21 cellular contexts compared by ENCODE assay signal in genomic region chr3:17584066-17584465, GRCh38.
A peak's percentile ranks its signal among the peaks of the same experiment; 100 is the strongest.
DNase-seq lines count a peak whose midpoint lies in the region; ATAC-seq, FAIRE-seq and TF ChIP-seq lines count a peak whose summit lies in the region.
"Had no signal": no experiment of that assay in that cellular context is flagged by ENCODE, and none has a peak within 500 bp of the region (broad histone marks: within the 10 kb centered on the region; RNA-seq: fewer than 3 reads in every experiment).

No MANE protein-coding gene starts in this region.

- peaks cover 3% of the 10 kb centered on the region for H3K9me3 Mint-ChIP-seq in neural crest cell
- H3K9me3 Mint-ChIP-seq: CD4-positive, alpha-beta T cell; CD8-positive, alpha-beta T cell had no signal

- H3K27me3 ChIP-seq in liver (ENCODE audit: control insufficient read depth in 4 of 4, insufficient read depth in 4 of 4, low read length in 3 of 4) (no peaks in the 10 kb centered on the region), HepG2 (ENCODE audit: control insufficient read depth in 1 of 2, insufficient read depth in 2 of 2, low read length in 2 of 2) (no peaks in the 10 kb centered on the region)
- H3K27me3 ChIP-seq: BLaER1 treated with 17β-estradiol and CSF1 and Interleukin-3, amounts not matched to agents 10 nM and 100 nM had no signal

- H3K4me1 ChIP-seq in liver (ENCODE audit: control insufficient read depth in 4 of 4, insufficient read depth in 4 of 4, low read length in 3 of 4) (no peaks in the 10 kb centered on the region), HepG2 (ENCODE audit: insufficient read depth, low read length) (peaks cover 2% of the 10 kb centered on the region)
- H3K4me1 ChIP-seq: Caco-2 had no signal

- POLR2A ChIA-PET in HepG2 (lab: Yijun Ruan, JAX): no interaction called here

- TF ChIP-seq RAD21 in liver (IDR thresholded peaks at IDR 0.05) (no peak), HepG2 (CRISPR knock-in tag; IDR thresholded peaks at IDR 0.05) (no peak)

- H3K27ac Mint-ChIP-seq in neural crest cell (ENCODE audit: unreplicated experiment): peak overlapping the region; percentile 29
- H3K27ac Mint-ChIP-seq: B cell; CD4-positive, alpha-beta T cell; CD8-positive, alpha-beta T cell had no signal

- H3K79me2 ChIP-seq in HepG2 (ENCODE audit: insufficient read depth, low read length): no peaks in the 10 kb centered on the region

- FAIRE-seq in HepG2 (lab: Jason Lieb, UNC): no peak
- FAIRE-seq: A549, D721Med, G401.6, GM12891 had no signal

- H3K4me3 Mint-ChIP-seq in neural crest cell: no peak overlapping the region
- H3K4me3 Mint-ChIP-seq: B cell; CD4-positive, alpha-beta T cell; CD8-positive, alpha-beta T cell had no signal

- intact Hi-C loops in HepG2 (cut with micrococcal nuclease; ENCODE audit: unreplicated experiment): no loop called here

- TF ChIP-seq POLR2A in HepG2 (IDR thresholded peaks at IDR 0.05; ENCODE audit: insufficient read depth in 1 of 2, low read depth in 2 of 2, low read length in 2 of 2): no peak

- H3K4me2 ChIP-seq in HepG2 (ENCODE audit: low read depth, low read length): no peak overlapping the region
- H3K4me2 ChIP-seq: A549; BLaER1 treated with 17β-estradiol and CSF1 and Interleukin-3, amounts not matched to agents 10 nM and 100 nM had no signal

- TF ChIP-seq CTCF in liver (IDR thresholded peaks at IDR 0.05; ENCODE audit: low read depth, low read length, missing input control) (no peak), HepG2 (CRISPR knock-in tag; IDR thresholded peaks at IDR 0.05) (no peak), neural crest cell (conservative IDR thresholded peaks at IDR 0.05) (no peak)

- H4K20me1 ChIP-seq in HepG2 (ENCODE audit: insufficient read depth, low read length): no peaks in the 10 kb centered on the region

- H2AFZ ChIP-seq in HepG2 (ENCODE audit: low read length): no peak overlapping the region

- H3K9ac ChIP-seq in liver (ENCODE audit: low read depth in 1 of 2, low read length in 2 of 2) (no peak overlapping the region), HepG2 (ENCODE audit: insufficient read depth, low read depth, low read length) (no peak overlapping the region)
- H3K9ac ChIP-seq: BLaER1 treated with 17β-estradiol and CSF1 and Interleukin-3, amounts not matched to agents 10 nM and 100 nM had no signal

- peaks cover 14% of the 10 kb centered on the region for H3K4me1 Mint-ChIP-seq in neural crest cell

- in situ Hi-C loops in HepG2 (cut with HindIII; ENCODE audit: extremely low pct_ligation_motif_present, low pct_unique_long_range_greater_than_20kb): no loop called here

- H3K36me3 Mint-ChIP-seq in neural crest cell (ENCODE audit: low read depth): peaks cover 3% of the 10 kb centered on the region

- H3K36me3 ChIP-seq in liver (ENCODE audit: control insufficient read depth in 4 of 4, insufficient read depth in 3 of 4, low read depth in 1 of 4, low read length in 3 of 4) (no peaks in the 10 kb centered on the region), HepG2 (replicated peaks in 1 of 2; ENCODE audit: control insufficient read depth in 1 of 2, insufficient read depth in 2 of 2, low read length in 2 of 2) (no peaks in the 10 kb centered on the region)

- H3K27me3 Mint-ChIP-seq in neural crest cell (ENCODE audit: low read depth): no peaks in the 10 kb centered on the region
- H3K27me3 Mint-ChIP-seq: B cell; CD4-positive, alpha-beta T cell had no signal

- H3K4me3 ChIP-seq in liver (ENCODE audit: low read depth in 1 of 3, low read length in 3 of 3) (no peak overlapping the region), HepG2 (replicated peaks in 1 of 3; ENCODE audit: insufficient read depth in 1 of 3, low read depth in 2 of 3, low read length in 3 of 3) (no peak overlapping the region)
- H3K4me3 ChIP-seq: A549; BLaER1 treated with 17β-estradiol and CSF1 and Interleukin-3, amounts not matched to agents 10 nM and 100 nM had no signal

- WGBS in liver: 75% methylated on average over 8 of the region's 8 CpGs
- 93% methylated on average over 8 of the region's 8 CpGs for WGBS in HepG2 (ENCODE audit: low lambda C conversion rate)

- no peak for DNase-seq in HepG2 (ENCODE audit: low spot score)
- no peak for DNase-seq in neural crest cell (ENCODE audit: low read depth, low spot score)
- DNase-seq in putamen (ENCODE audit: low spot score): peak; percentile 7
- DNase-seq in occipital lobe (lab: John Stamatoyannopoulos, UW): no peak
- DNase-seq: AML-193; Calu3; CD4-positive, alpha-beta T cell; CD8-positive, alpha-beta T cell; DMS79 treated with DMSO at 0.1 percent for 48 hours; GF-D8 had no signal

- BruUV-seq in HepG2 (replicated peaks; lab: Mats Ljungman, UMichigan): no TSS peak

- CTCF ChIA-PET in HepG2 (lab: Yijun Ruan, JAX; ENCODE audit: low intra/inter-chr PET ratio, low total read pairs): no interaction called here

- ATAC-seq in HepG2 (no peak), GM18909 (IDR thresholded peaks at IDR 0.05; ENCODE audit: poor library complexity, unreplicated experiment) (no peak)
- ATAC-seq: A549; CD8-positive, alpha-beta T cell had no signal

- H3K9me3 ChIP-seq in liver (ENCODE audit: control insufficient read depth in 4 of 4, low read length in 3 of 4): no peaks in the 10 kb centered on the region
- no peaks in the 10 kb centered on the region for H3K9me3 ChIP-seq in HepG2 (ENCODE audit: low read length)
- H3K9me3 ChIP-seq: Caco-2 had no signal

- TF ChIP-seq EP300 in HepG2 (IDR thresholded peaks at IDR 0.05; ENCODE audit: low read depth in 2 of 2, low read length in 2 of 2) (no peak), HepG2 (CRISPR knock-in tag; IDR thresholded peaks at IDR 0.05; ENCODE audit: borderline replicate concordance) (no peak)

- H3K27ac ChIP-seq in liver (ENCODE audit: low read depth in 1 of 2, low read length in 2 of 2): no peak overlapping the region
- H3K27ac ChIP-seq in HepG2 (ENCODE audit: extremely low read length, insufficient read depth, low read length): no peak overlapping the region
- H3K27ac ChIP-seq: 22Rv1; A549; BLaER1 treated with 17β-estradiol and CSF1 and Interleukin-3, amounts not matched to agents 10 nM and 100 nM; C4-2B had no signal

TF ChIP-seq in liver, 16 proteins besides CTCF, POLR2A, EP300 and RAD21:
- TF ChIP-seq GABPA (IDR thresholded peaks at IDR 0.05 in 1 of 2, conservative IDR thresholded peaks at IDR 0.05 in 1 of 2) (no peak), YY1 (IDR thresholded peaks at IDR 0.05) (peak; percentile 40), MAX (IDR thresholded peaks at IDR 0.05) (no peak), RXRA (IDR thresholded peaks at IDR 0.05) (no peak), HNF4A (conservative IDR thresholded peaks at IDR 0.05) (no peak), SP1 (IDR thresholded peaks at IDR 0.05) (no peak)

TF ChIP-seq in HepG2, 621 proteins besides CTCF, POLR2A, EP300 and RAD21:
- TF ChIP-seq, protein P1, sequence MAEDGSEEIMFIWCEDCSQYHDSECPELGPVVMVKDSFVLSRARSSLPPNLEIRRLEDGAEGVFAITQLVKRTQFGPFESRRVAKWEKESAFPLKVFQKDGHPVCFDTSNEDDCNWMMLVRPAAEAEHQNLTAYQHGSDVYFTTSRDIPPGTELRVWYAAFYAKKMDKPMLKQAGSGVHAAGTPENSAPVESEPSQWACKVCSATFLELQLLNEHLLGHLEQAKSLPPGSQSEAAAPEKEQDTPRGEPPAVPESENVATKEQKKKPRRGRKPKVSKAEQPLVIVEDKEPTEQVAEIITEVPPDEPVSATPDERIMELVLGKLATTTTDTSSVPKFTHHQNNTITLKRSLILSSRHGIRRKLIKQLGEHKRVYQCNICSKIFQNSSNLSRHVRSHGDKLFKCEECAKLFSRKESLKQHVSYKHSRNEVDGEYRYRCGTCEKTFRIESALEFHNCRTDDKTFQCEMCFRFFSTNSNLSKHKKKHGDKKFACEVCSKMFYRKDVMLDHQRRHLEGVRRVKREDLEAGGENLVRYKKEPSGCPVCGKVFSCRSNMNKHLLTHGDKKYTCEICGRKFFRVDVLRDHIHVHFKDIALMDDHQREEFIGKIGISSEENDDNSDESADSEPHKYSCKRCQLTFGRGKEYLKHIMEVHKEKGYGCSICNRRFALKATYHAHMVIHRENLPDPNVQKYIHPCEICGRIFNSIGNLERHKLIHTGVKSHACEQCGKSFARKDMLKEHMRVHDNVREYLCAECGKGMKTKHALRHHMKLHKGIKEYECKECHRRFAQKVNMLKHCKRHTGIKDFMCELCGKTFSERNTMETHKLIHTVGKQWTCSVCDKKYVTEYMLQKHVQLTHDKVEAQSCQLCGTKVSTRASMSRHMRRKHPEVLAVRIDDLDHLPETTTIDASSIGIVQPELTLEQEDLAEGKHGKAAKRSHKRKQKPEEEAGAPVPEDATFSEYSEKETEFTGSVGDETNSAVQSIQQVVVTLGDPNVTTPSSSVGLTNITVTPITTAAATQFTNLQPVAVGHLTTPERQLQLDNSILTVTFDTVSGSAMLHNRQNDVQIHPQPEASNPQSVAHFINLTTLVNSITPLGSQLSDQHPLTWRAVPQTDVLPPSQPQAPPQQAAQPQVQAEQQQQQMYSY (CRISPR knock-in tag; IDR thresholded peaks at IDR 0.05): no peak
- no peak for TF ChIP-seq RFXAP (CRISPR knock-in tag; IDR thresholded peaks at IDR 0.05; ENCODE audit: borderline replicate concordance)
